Comparison of ENCODE assay signal across 2 cellular contexts in genomic region chr1:162107911-162108310, GRCh38.
TF ChIP-seq lines count a peak whose summit lies in the region.

No MANE protein-coding gene starts in this region.

TF ChIP-seq in endothelial cell of umbilical vein, 7 proteins besides CTCF, POLR2A, EP300 and RAD21:
- TF ChIP-seq POLR2AphosphoS5 (IDR thresholded peaks at IDR 0.05; ENCODE audit: insufficient read depth, low read depth, low read length) (no peak), GATA2 (IDR thresholded peaks at IDR 0.05; ENCODE audit: insufficient read depth, insufficient read length, low read depth, low read length) (no peak), JUN (IDR thresholded peaks at IDR 0.05; ENCODE audit: borderline replicate concordance, insufficient read depth, insufficient read length, low read depth) (no peak), MYC (IDR thresholded peaks at IDR 0.05; ENCODE audit: low read depth, low read length) (no peak), FOS (IDR thresholded peaks at IDR 0.05; ENCODE audit: borderline replicate concordance, insufficient read depth, low read length) (no peak), EZH2 (IDR thresholded peaks at IDR 0.05; ENCODE audit: borderline replicate concordance, low read depth, low read length, severe bottlenecking) (no peak)
- TF ChIP-seq, protein P1, sequence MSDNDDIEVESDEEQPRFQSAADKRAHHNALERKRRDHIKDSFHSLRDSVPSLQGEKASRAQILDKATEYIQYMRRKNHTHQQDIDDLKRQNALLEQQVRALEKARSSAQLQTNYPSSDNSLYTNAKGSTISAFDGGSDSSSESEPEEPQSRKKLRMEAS (IDR thresholded peaks at IDR 0.05; ENCODE audit: insufficient read depth, insufficient read length), result no peak

TF ChIP-seq in HepG2, 621 proteins besides CTCF, POLR2A, EP300 and RAD21:
- TF ChIP-seq ZNF383 (CRISPR knock-in tag; IDR thresholded peaks at IDR 0.05; ENCODE audit: borderline replicate concordance), result no peak
- no peak for TF ChIP-seq SOX6 (IDR thresholded peaks at IDR 0.05)
- TF ChIP-seq SOX6 (CRISPR knock-in tag; IDR thresholded peaks at IDR 0.05), result peak; percentile 20; the same call in 1 of the 2 replicates
- no peak for TF ChIP-seq SOX13 (IDR thresholded peaks at IDR 0.05)
- peak in 1 of 2 experiments; percentile 73; a peak in 2 of 4 replicates for TF ChIP-seq SOX13 (CRISPR knock-in tag; conservative IDR thresholded peaks at IDR 0.05 in 1 of 2, IDR thresholded peaks at IDR 0.05 in 1 of 2)
- TF ChIP-seq SOX5 (CRISPR knock-in tag; IDR thresholded peaks at IDR 0.05; ENCODE audit: borderline replicate concordance), result peak; percentile 51; the same call in 1 of the 2 replicates
- TF ChIP-seq ZNF180 (CRISPR knock-in tag; IDR thresholded peaks at IDR 0.05; ENCODE audit: borderline replicate concordance, low read depth), result no peak
